In genomic region chr7:99440195-99440594, GRCh38 we compare ENCODE assay signal across 8 cellular contexts. TPM values are rescaled to one million over a fixed set of nuclear protein-coding genes. Genes with fewer than 3 reads are reported as not detected.
DNase-seq lines count a peak whose midpoint lies in the region; ATAC-seq and TF ChIP-seq lines count a peak whose summit lies in the region.

No MANE protein-coding gene starts in this region.

- H3K36me3 ChIP-seq in RWPE2 (ENCODE audit: low read depth): peaks cover 48% of the 10 kb centered on the region
- peaks cover 3 to 26% (median 8%) of the 10 kb centered on the region in 4 donors for H3K36me3 ChIP-seq in sigmoid colon

- intact Hi-C loops in sigmoid colon (cut with DNase I): no loop called here

- no peak for ATAC-seq in RWPE2 (ENCODE audit: low read depth)
- ATAC-seq in GM18873 (IDR thresholded peaks at IDR 0.05; ENCODE audit: low FRiP score, unreplicated experiment): no peak
- no peak for ATAC-seq in GM21619 (IDR thresholded peaks at IDR 0.05; ENCODE audit: unreplicated experiment)
- no peak for ATAC-seq in GM18861 (IDR thresholded peaks at IDR 0.05; ENCODE audit: unreplicated experiment)

- TF ChIP-seq EP300 in sigmoid colon (IDR thresholded peaks at IDR 0.05): no peak

- H3K27me3 ChIP-seq in RWPE2 (ENCODE audit: insufficient read depth, poor library complexity, severe bottlenecking): no peaks in the 10 kb centered on the region
- H3K27me3 ChIP-seq in sigmoid colon: no peaks in the 10 kb centered on the region

- 79 to 85% methylated on average over 9 of the region's 9 CpGs for WGBS in sigmoid colon, 2 donors

- no peak for TF ChIP-seq POLR2A in sigmoid colon (IDR thresholded peaks at IDR 0.05)

- H3K4me3 ChIP-seq in GM08714 (ENCODE audit: low read length) (peak overlapping the region; percentile 81; the same call in 1 of the 2 replicates), RWPE2 (ENCODE audit: severe bottlenecking) (peak overlapping the region; percentile 87), sigmoid colon (peak overlapping the region in 3 of 4 donors; percentile 80 to 90 (median 89))

- DNase-seq in RWPE2 (ENCODE audit: low spot score): no peak
- DNase-seq in epithelial cell of prostate (ENCODE audit: low read depth, low spot score): no peak
- no peak for DNase-seq in sigmoid colon
- DNase-seq in NCI-H345 treated with DMSO at 0.1 percent for 48 hours (lab: John Stamatoyannopoulos, UW; ENCODE audit: unreplicated experiment): no peak

- TF ChIP-seq CTCF in RWPE2 (IDR thresholded peaks at IDR 0.05; ENCODE audit: poor library complexity, severe bottlenecking): no peak
- TF ChIP-seq CTCF in sigmoid colon (IDR thresholded peaks at IDR 0.05): no peak

- no peaks in the 10 kb centered on the region for H3K9me3 ChIP-seq in RWPE2 (ENCODE audit: severe bottlenecking)
- H3K9me3 ChIP-seq in sigmoid colon: no peaks in the 10 kb centered on the region

- H3K4me1 ChIP-seq in RWPE2 (ENCODE audit: insufficient read depth, poor library complexity, severe bottlenecking): peaks cover 5% of the 10 kb centered on the region
- peaks cover 0 to 37% (median 35%) of the 10 kb centered on the region in 4 donors for H3K4me1 ChIP-seq in sigmoid colon

- H3K27ac ChIP-seq in RWPE2 (ENCODE audit: poor library complexity, severe bottlenecking) (peak overlapping the region; percentile 62), epithelial cell of prostate (peak overlapping the region; percentile 71), sigmoid colon (peak overlapping the region in 1 of 4 donors; percentile 89)

RNA-seq across cellular contexts. Expression of gene CPSF4, which starts 1.5 kb away (rescaled TPM):
- total RNA-seq in sigmoid colon: 10 to 100 TPM; 26.8 to 32.3 (median 30.3) TPM
- polyA plus RNA-seq in sigmoid colon: 10 to 100 TPM; 12.7 to 28.0 (median 19.8) TPM

RNA-seq across cellular contexts. Expression of gene PTCD1, which starts 1.6 kb away (rescaled TPM):
- total RNA-seq in sigmoid colon: 1 to 10 TPM; 4.6 to 6.4 (median 5.6) TPM
- polyA plus RNA-seq in sigmoid colon: 1 to 10 TPM; 1.2 to 5.5 (median 4.0) TPM

RNA-seq across cellular contexts. Expression of gene ATP5MF, which starts 25.8 kb away (rescaled TPM):
- 1,000 to 10,000 TPM in 1 of 4 donors, 100 to 1,000 TPM in 3; 550 to 1,502 (median 722) TPM for total RNA-seq in sigmoid colon
- 1,000 to 10,000 TPM; 1,517 to 2,013 (median 1,625) TPM for polyA plus RNA-seq in sigmoid colon

RNA-seq across cellular contexts. Expression of gene BUD31, which starts 31.4 kb away (rescaled TPM):
- total RNA-seq in sigmoid colon: 10 to 100 TPM; 44.6 to 89.8 (median 69.3) TPM
- polyA plus RNA-seq in sigmoid colon: 100 to 1,000 TPM; 118 to 141 (median 119) TPM

RNA-seq across cellular contexts. Expression of gene PDAP1, which starts 31.8 kb away (rescaled TPM):
- 10 to 100 TPM; 84.5 to 89.5 (median 85.1) TPM for total RNA-seq in sigmoid colon
- 100 to 1,000 TPM; 145 to 194 (median 163) TPM for polyA plus RNA-seq in sigmoid colon
